19 cellular contexts compared by ENCODE assay signal in genomic region chr15:40555876-40556275, GRCh38. TPM values are rescaled to one million over a fixed set of nuclear protein-coding genes. Genes with fewer than 3 reads are reported as not detected.
DNase-seq lines count a peak whose midpoint lies in the region; ATAC-seq, FAIRE-seq and TF ChIP-seq lines count a peak whose summit lies in the region.
"Had no signal": no experiment of that assay in that cellular context is flagged by ENCODE, and none has a peak within 500 bp of the region (broad histone marks: within the 10 kb centered on the region; RNA-seq: fewer than 3 reads in every experiment).

No MANE protein-coding gene starts in this region.

- no peak overlapping the region for H4K5ac ChIP-seq in H1 (ENCODE audit: insufficient read length, low read depth, low read length)

- H3K56ac ChIP-seq in H1 (replicated peaks; ENCODE audit: insufficient read length, low read depth, low read length), result no peak overlapping the region

- no peak overlapping the region for H3K4ac ChIP-seq in H1 (replicated peaks; ENCODE audit: insufficient read length, low read depth, low read length)

- no peak overlapping the region for H2AFZ ChIP-seq in H1 (ENCODE audit: low read length)

- FAIRE-seq in H1 (lab: Jason Lieb, UNC), result no peak
- FAIRE-seq: D721Med, G401.6, H54 had no signal

- intact Hi-C loops in Caco-2 (cut with micrococcal nuclease; ENCODE audit: unreplicated experiment), result no loop called here

- no peak for TF ChIP-seq EP300 in H1 (IDR thresholded peaks at IDR 0.05; ENCODE audit: borderline replicate concordance in 1 of 2, low read depth in 2 of 2, low read length in 2 of 2)

- H3K4me3 ChIP-seq in GM12865 (ENCODE audit: low read depth, low read length) (peak overlapping the region; percentile 3), H1 (ENCODE audit: extremely low read depth in 1 of 4, insufficient read depth in 2 of 4, low read depth in 3 of 4, low read length in 4 of 4) (no peak overlapping the region), Caco-2 (ENCODE audit: low read depth, low read length) (no peak overlapping the region)

- no peak overlapping the region for H3K23ac ChIP-seq in H1 (ENCODE audit: insufficient read length)

- no peak overlapping the region for H2BK12ac ChIP-seq in H1 (ENCODE audit: low read depth, low read length)

- no TSS peak for BruUV-seq in Caco-2 (replicated peaks; lab: Mats Ljungman, UMichigan)

- no peak overlapping the region for H2AK5ac ChIP-seq in H1 (ENCODE audit: low read depth, low read length)

- POLR2A ChIA-PET in H1 (lab: Charles Lee; ENCODE audit: partially characterized antibody) (no interaction called here), Caco-2 (lab: Charles Lee) (no interaction called here)

- no peaks in the 10 kb centered on the region for H4K20me1 ChIP-seq in H1 (replicated peaks in 1 of 2; ENCODE audit: control insufficient read depth in 1 of 2, insufficient read depth in 2 of 2, low read length in 2 of 2)

- H3K27ac Mint-ChIP-seq in IgD-negative memory B cell (peak overlapping the region; percentile 61 to 98 (median 63)), Caco-2 (ENCODE audit: unreplicated experiment) (no peak overlapping the region)
- H3K27ac Mint-ChIP-seq in stimulated activated naive B cell treated with anti-CD40 and anti-IgM and Interleukin-4, amounts not matched to agents 10 μg/mL and 1 μg/mL and 100 μg/mL, for 72 hours, result peak overlapping the region; percentile 80
- H3K27ac Mint-ChIP-seq: CD4-positive, alpha-beta T cell had no signal

- H3K4me3 Mint-ChIP-seq in IgD-negative memory B cell (peak overlapping the region in 3 of 4 donors; percentile 18 to 99 (median 20)), Caco-2 (ENCODE audit: unreplicated experiment) (no peak overlapping the region)
- no peak overlapping the region for H3K4me3 Mint-ChIP-seq in stimulated activated naive B cell treated with anti-CD40 and anti-IgM and Interleukin-4, amounts not matched to agents 10 μg/mL and 1 μg/mL and 100 μg/mL, for 72 hours
- H3K4me3 Mint-ChIP-seq: CD4-positive, alpha-beta T cell had no signal

- H2BK5ac ChIP-seq in H1 (ENCODE audit: low read depth, low read length), result no peak overlapping the region

- H3K14ac ChIP-seq in H1 (ENCODE audit: insufficient read length), result no peak overlapping the region

- H3K27me3 Mint-ChIP-seq in IgD-negative memory B cell (no peaks in the 10 kb centered on the region), Caco-2 (ENCODE audit: insufficient read depth, unreplicated experiment) (no peaks in the 10 kb centered on the region)
- no peaks in the 10 kb centered on the region for H3K27me3 Mint-ChIP-seq in stimulated activated naive B cell treated with anti-CD40 and anti-IgM and Interleukin-4, amounts not matched to agents 10 μg/mL and 1 μg/mL and 100 μg/mL, for 72 hours
- H3K27me3 Mint-ChIP-seq: CD4-positive, alpha-beta T cell had no signal

- TF ChIP-seq CTCF in GM12865 (IDR thresholded peaks at IDR 0.05; ENCODE audit: insufficient read depth, low read depth, low read length, missing control alignments) (no peak), H1 (IDR thresholded peaks at IDR 0.05; ENCODE audit: control extremely low read depth in 1 of 3, insufficient read depth in 1 of 3, low read depth in 1 of 3, low read length in 3 of 3) (no peak), omental fat pad (IDR thresholded peaks at IDR 0.05) (no peak), Caco-2 (IDR thresholded peaks at IDR 0.05; ENCODE audit: insufficient read depth in 1 of 2, low read depth in 1 of 2, low read length in 1 of 2, severe bottlenecking in 1 of 2, unreplicated experiment in 1 of 2) (no peak)

- DNase-seq in GM12865 (ENCODE audit: low read depth), result no peak
- no peak for DNase-seq in H1 (ENCODE audit: low read depth in 1 of 2, low spot score in 2 of 2)
- no peak for DNase-seq in stimulated activated naive B cell treated with anti-CD40 and anti-IgM and Interleukin-4, amounts not matched to agents 10 μg/mL and 1 μg/mL and 100 μg/mL, for 72 hours
- DNase-seq in omental fat pad (ENCODE audit: low spot score), result no peak
- DNase-seq in Caco-2, result no peak
- DNase-seq in NCI-H1105 treated with DMSO at 0.1 percent for 48 hours (lab: John Stamatoyannopoulos, UW), result no peak
- DNase-seq: ACHN; C1 segment of cervical spinal cord; CD4-positive, alpha-beta T cell; DMS153; DMS79 treated with DMSO at 0.1 percent for 48 hours; EL; IMR-90 had no signal

- no peak overlapping the region for H3K27ac ChIP-seq in H1 (ENCODE audit: low read depth, low read length)
- H3K27ac ChIP-seq: KMS-11 had no signal

- H3K4me2 ChIP-seq in H1 (ENCODE audit: insufficient read depth in 1 of 2, low read depth in 2 of 2, low read length in 2 of 2), result no peak overlapping the region
- H3K4me2 ChIP-seq: KMS-11 had no signal

- H4K8ac ChIP-seq in H1 (ENCODE audit: extremely low read depth, insufficient read depth, low read length), result no peak overlapping the region

- no peak overlapping the region for H4K91ac ChIP-seq in H1 (replicated peaks; ENCODE audit: insufficient read length, low read length)

- no peaks in the 10 kb centered on the region for H3K79me1 ChIP-seq in H1 (ENCODE audit: low read depth, low read length)

- 89% methylated on average over 2 of the region's 2 CpGs; no CpG with 5 or more reads in 1 of the 2 experiments for WGBS in H1 (ENCODE audit: extremely low coverage in 1 of 2, insufficient coverage in 1 of 2, insufficient read length in 1 of 2, insufficient replicate concordance in 2 of 2, low coverage in 1 of 2, low lambda C conversion rate in 2 of 2, missing lambda C conversion rate in 1 of 2), 2 experiments

- no peak for TF ChIP-seq RAD21 in H1 (IDR thresholded peaks at IDR 0.05 in 1 of 2, conservative IDR thresholded peaks at IDR 0.05 in 1 of 2; ENCODE audit: low read depth in 2 of 2, low read length in 2 of 2)

- CTCF ChIA-PET in H1 (lab: Charles Lee; ENCODE audit: partially characterized antibody), result interaction anchor here (1.5 kb wide), 1 partner anchor 36 kb away, joined by 4 read pairs; no protein-coding TSS in a partner anchor
- CTCF ChIA-PET in Caco-2 (lab: Charles Lee), result no interaction called here

- H3K9me3 ChIP-seq in H1 (ENCODE audit: insufficient read depth in 2 of 2, low read depth in 1 of 2, low read length in 1 of 2) (no peaks in the 10 kb centered on the region), Caco-2 (no peaks in the 10 kb centered on the region)

- H3K9ac ChIP-seq in H1 (replicated peaks in 1 of 4; ENCODE audit: extremely low read depth in 1 of 4, low read depth in 3 of 4, low read length in 3 of 4), result no peak overlapping the region
- H3K9ac ChIP-seq: KMS-11 had no signal

- H3K4me1 Mint-ChIP-seq in IgD-negative memory B cell, result peaks cover 54 to 71% (median 70%) of the 10 kb centered on the region in 3 donors
- H3K4me1 Mint-ChIP-seq in stimulated activated naive B cell treated with anti-CD40 and anti-IgM and Interleukin-4, amounts not matched to agents 10 μg/mL and 1 μg/mL and 100 μg/mL, for 72 hours, result peaks cover 62 to 98% of the 10 kb centered on the region in 2 donors
- H3K4me1 Mint-ChIP-seq in Caco-2 (ENCODE audit: low read depth, unreplicated experiment), result no peaks in the 10 kb centered on the region

- no peak overlapping the region for H3K18ac ChIP-seq in H1 (ENCODE audit: extremely low read depth, low read length)

- no peaks in the 10 kb centered on the region for H3K23me2 ChIP-seq in H1 (ENCODE audit: low read depth, low read length)

- no peak overlapping the region for H2BK15ac ChIP-seq in H1 (ENCODE audit: low read length)

- H3K4me1 ChIP-seq in H1 (replicated peaks in 1 of 4; ENCODE audit: control insufficient read depth in 3 of 4, insufficient read depth in 4 of 4, low read length in 3 of 4), result peaks cover 12 to 24% (median 13%) of the 10 kb centered on the region in 4 experiments
- no peaks in the 10 kb centered on the region for H3K4me1 ChIP-seq in Caco-2

- H2BK20ac ChIP-seq in H1 (ENCODE audit: low read length), result no peak overlapping the region

- H3K36me3 Mint-ChIP-seq in IgD-negative memory B cell (peaks cover 31% of the 10 kb centered on the region), Caco-2 (ENCODE audit: insufficient read depth, unreplicated experiment) (peaks cover 6% of the 10 kb centered on the region)
- H3K36me3 Mint-ChIP-seq in stimulated activated naive B cell treated with anti-CD40 and anti-IgM and Interleukin-4, amounts not matched to agents 10 μg/mL and 1 μg/mL and 100 μg/mL, for 72 hours, result peaks cover 30 to 81% of the 10 kb centered on the region in 2 donors

- ATAC-seq in stimulated activated naive B cell treated with anti-CD40 and anti-IgM and Interleukin-4, amounts not matched to agents 10 μg/mL and 1 μg/mL and 100 μg/mL, for 72 hours (replicated peaks), result no peak
- ATAC-seq in omental fat pad (ENCODE audit: low FRiP score), result no peak
- ATAC-seq: HCT116 had no signal

- no peak overlapping the region for H2BK120ac ChIP-seq in H1 (replicated peaks; ENCODE audit: low read depth, low read length)

- peaks cover 0 to 4% (median 0%) of the 10 kb centered on the region in 4 experiments; a peak in 1 of 8 replicates for H3K36me3 ChIP-seq in H1 (ENCODE audit: control insufficient read depth in 2 of 4, insufficient read depth in 4 of 4, low read length in 3 of 4)
- no peaks in the 10 kb centered on the region for H3K36me3 ChIP-seq in Caco-2 (ENCODE audit: control insufficient read depth, insufficient read depth, low read length)

- TF ChIP-seq POLR2A in H1 (IDR thresholded peaks at IDR 0.05; ENCODE audit: control extremely low read depth in 1 of 2, low read depth in 2 of 2, low read length in 2 of 2), result no peak

- H3K9me3 Mint-ChIP-seq in IgD-negative memory B cell (no peaks in the 10 kb centered on the region), Caco-2 (ENCODE audit: unreplicated experiment) (no peaks in the 10 kb centered on the region)
- H3K9me3 Mint-ChIP-seq in stimulated activated naive B cell treated with anti-CD40 and anti-IgM and Interleukin-4, amounts not matched to agents 10 μg/mL and 1 μg/mL and 100 μg/mL, for 72 hours, result peaks cover 0 to 3% of the 10 kb centered on the region in 2 donors
- H3K9me3 Mint-ChIP-seq: CD4-positive, alpha-beta T cell had no signal

- no peaks in the 10 kb centered on the region for H3K27me3 ChIP-seq in H1 (replicated peaks in 1 of 4; ENCODE audit: control insufficient read depth in 3 of 4, extremely low read depth in 1 of 4, insufficient read depth in 3 of 4, low read length in 3 of 4)
- H3K27me3 ChIP-seq in Caco-2 (replicated peaks; ENCODE audit: control insufficient read depth, insufficient read depth, low read length), result no peaks in the 10 kb centered on the region

- H3K79me2 ChIP-seq in H1 (ENCODE audit: control insufficient read depth in 1 of 2, insufficient read depth in 2 of 2, low read length in 2 of 2), result no peaks in the 10 kb centered on the region

RNA-seq across cellular contexts. Expression of gene CCDC32, which starts 9.0 kb away (rescaled TPM):
- 131 TPM for polyA plus RNA-seq in IgD-negative memory B cell
- 10.2 and 12.1 TPM in 2 replicates for total RNA-seq in H1 (2021; fragmentation: NEBNext Ultra II Directional; extraction: Animal tissue kit (Norgen Biotek cat#: 25700))
- polyA plus RNA-seq in H1 (2011; rRNA removed), result 2.9 and 8.9 TPM in 2 replicates
- polyA plus RNA-seq in H1 (2011; cell fraction: cytosol; rRNA removed), result 6.4 TPM
- polyA plus RNA-seq in H1 (2011; cell fraction: nucleus; rRNA removed), result 3.2 TPM
- polyA plus RNA-seq in H1 (2012, experiment 1 of 2), result 7.0 to 17.9 TPM (median 11.7 TPM) in 4 replicates
- polyA plus RNA-seq in H1 (2012, experiment 2 of 2), result 9.9 TPM
- 7.2 TPM for polyA plus RNA-seq in H1 (2013, experiment 1 of 2)
- polyA plus RNA-seq in H1 (2013, experiment 2 of 2), result 7.2 TPM
- 14.3 and 25.0 TPM in 2 replicates for polyA minus RNA-seq in H1 (2011; rRNA and poly(A)+ RNA removed)
- polyA minus RNA-seq in H1 (2011; cell fraction: cytosol; rRNA and poly(A)+ RNA removed), result 1.2 TPM
- polyA minus RNA-seq in H1 (2011; cell fraction: nucleus; rRNA and poly(A)+ RNA removed), result 26.8 TPM
- total RNA-seq in omental fat pad, result 10 to 100 TPM; 26.0 to 37.2 (median 33.4) TPM
- total RNA-seq in Caco-2 (2022), result 11.7 and 17.0 TPM in 2 replicates

RNA-seq across cellular contexts. Expression of gene RPUSD2, which starts 13.2 kb away (rescaled TPM):
- polyA plus RNA-seq in IgD-negative memory B cell, result 19.7 TPM
- total RNA-seq in H1 (2021; fragmentation: NEBNext Ultra II Directional; extraction: Animal tissue kit (Norgen Biotek cat#: 25700)), result 25.1 and 28.5 TPM in 2 replicates
- polyA plus RNA-seq in H1 (2011; rRNA removed), result 14.5 and 19.9 TPM in 2 replicates
- polyA plus RNA-seq in H1 (2011; cell fraction: cytosol; rRNA removed), result 21.3 TPM
- polyA plus RNA-seq in H1 (2011; cell fraction: nucleus; rRNA removed), result 19.8 TPM
- polyA plus RNA-seq in H1 (2012, experiment 1 of 2), result 13.9 to 24.2 TPM (median 21.4 TPM) in 4 replicates
- 15.9 TPM for polyA plus RNA-seq in H1 (2012, experiment 2 of 2)
- 13.7 TPM for polyA plus RNA-seq in H1 (2013, experiment 1 of 2)
- polyA plus RNA-seq in H1 (2013, experiment 2 of 2), result 13.3 TPM
- 27.3 and 29.3 TPM in 2 replicates for polyA minus RNA-seq in H1 (2011; rRNA and poly(A)+ RNA removed)
- 13.7 TPM for polyA minus RNA-seq in H1 (2011; cell fraction: cytosol; rRNA and poly(A)+ RNA removed)
- 8.3 TPM for polyA minus RNA-seq in H1 (2011; cell fraction: nucleus; rRNA and poly(A)+ RNA removed)
- total RNA-seq in omental fat pad, result 1 to 10 TPM; 2.3 to 7.8 (median 4.5) TPM
- total RNA-seq in Caco-2 (2022), result 12.9 and 14.6 TPM in 2 replicates

RNA-seq across cellular contexts. Expression of gene KNL1, which starts 38.2 kb away (rescaled TPM):
- polyA plus RNA-seq in IgD-negative memory B cell (1.1 TPM), H1 (2011; rRNA removed) (2.7 and 4.4 TPM in 2 replicates)
- total RNA-seq in H1 (2021; fragmentation: NEBNext Ultra II Directional; extraction: Animal tissue kit (Norgen Biotek cat#: 25700)), result 22.3 and 22.5 TPM in 2 replicates
- polyA plus RNA-seq in H1 (2011; cell fraction: cytosol; rRNA removed), result 5.3 TPM
- polyA plus RNA-seq in H1 (2011; cell fraction: nucleus; rRNA removed), result 2.5 TPM
- 4.3 to 8.7 TPM (median 5.6 TPM) in 4 replicates for polyA plus RNA-seq in H1 (2012, experiment 1 of 2)
- 1.1 TPM for polyA plus RNA-seq in H1 (2012, experiment 2 of 2)
- polyA plus RNA-seq in H1 (2013, experiment 1 of 2), result 11.3 TPM
- polyA plus RNA-seq in H1 (2013, experiment 2 of 2), result 9.8 TPM
- polyA minus RNA-seq in H1 (2011; rRNA and poly(A)+ RNA removed), result 12.1 and 20.2 TPM in 2 replicates
- polyA minus RNA-seq in H1 (2011; cell fraction: cytosol; rRNA and poly(A)+ RNA removed), result 10.6 TPM
- polyA minus RNA-seq in H1 (2011; cell fraction: nucleus; rRNA and poly(A)+ RNA removed), result 22.0 TPM
- total RNA-seq in omental fat pad (1 to 10 TPM in 2 of 4 donors, under 1 TPM in 2; 0.19 to 3.5 (median 1.1) TPM), Caco-2 (2022) (24.8 and 29.5 TPM in 2 replicates)

Comparison
In these comparisons a context has a peak if more than half of its experiments do, and no peak if none do; other contexts are left out.
1. H3K4me3 Mint-ChIP-seq: peak in IgD-negative memory B cell (3 of 4); none in stimulated activated naive B cell treated with anti-CD40 and anti-IgM and Interleukin-4, amounts not matched to agents 10 μg/mL and 1 μg/mL and 100 μg/mL, for 72 hours (0 of 2) and Caco-2 (single experiment).